In genomic region chr1:180489976-180490375, GRCh38 we compare ENCODE assay signal across 23 cellular contexts. TPM values are rescaled to one million over a fixed set of nuclear protein-coding genes. Genes with fewer than 3 reads are reported as not detected.
A peak's percentile ranks its signal among the peaks of the same experiment; 100 is the strongest.
DNase-seq lines count a peak whose midpoint lies in the region; ATAC-seq, FAIRE-seq and TF ChIP-seq lines count a peak whose summit lies in the region.
"Had no signal": no experiment of that assay in that cellular context is flagged by ENCODE, and none has a peak within 500 bp of the region (broad histone marks: within the 10 kb centered on the region; RNA-seq: fewer than 3 reads in every experiment).

No MANE protein-coding gene starts in this region.

- in situ Hi-C loops in HepG2 (cut with HindIII; ENCODE audit: extremely low pct_ligation_motif_present, low pct_unique_long_range_greater_than_20kb), result loop anchor here (5.0 kb wide), 1 partner anchor 303 kb away; no protein-coding TSS in a partner anchor

- intact Hi-C loops in HepG2 (cut with micrococcal nuclease; ENCODE audit: unreplicated experiment), result no loop called here
- intact Hi-C loops in right lobe of liver (cut with DNase I), result loop anchor here in 1 of 2 donors (10.0 kb wide), 1 partner anchor 235 kb away; no protein-coding TSS in a partner anchor
- intact Hi-C loops in sigmoid colon (cut with DNase I), result no loop called here

- TF ChIP-seq RAD21 in HepG2 (CRISPR knock-in tag; IDR thresholded peaks at IDR 0.05), result no peak

- H3K79me2 ChIP-seq in HepG2 (ENCODE audit: insufficient read depth, low read length), result no peaks in the 10 kb centered on the region
- H3K79me2 ChIP-seq in trophoblast cell (ENCODE audit: control insufficient read depth, insufficient read depth, low read length, poor library complexity), result no peaks in the 10 kb centered on the region

- no peak for DNase-seq in HepG2 (ENCODE audit: low spot score)
- DNase-seq in right lobe of liver, result no peak
- DNase-seq in epithelial cell of esophagus (ENCODE audit: low read depth), result peak; percentile 20
- peak; percentile 61 to 93 for DNase-seq in trophoblast cell
- no peak for DNase-seq in sigmoid colon
- no peak for DNase-seq in BE2C
- DNase-seq in activated naive CD4-positive, alpha-beta T cell treated with anti-CD3 and anti-CD28 coated beads, Interleukin-2, amount 50 U/mL, for 72 hours (ENCODE audit: low spot score in 2 of 2), result no peak
- DNase-seq: Calu3; CD4-positive, alpha-beta memory T cell; COR-L47; DMS53; DMS79 treated with DMSO at 0.1 percent for 48 hours; GF-D8; GM23248; H9; HFFc6 had no signal

- H2BK12ac ChIP-seq in trophoblast cell (ENCODE audit: low read length), result no peak overlapping the region

- H2AK5ac ChIP-seq in trophoblast cell (ENCODE audit: low read length), result no peak overlapping the region

- CTCF ChIA-PET in HepG2 (lab: Yijun Ruan, JAX; ENCODE audit: low intra/inter-chr PET ratio, low total read pairs), result no interaction called here

- no peaks in the 10 kb centered on the region for H3K4me1 ChIP-seq in HepG2 (ENCODE audit: insufficient read depth, low read length)
- no peaks in the 10 kb centered on the region for H3K4me1 ChIP-seq in right lobe of liver
- H3K4me1 ChIP-seq in trophoblast cell (ENCODE audit: control insufficient read depth in 1 of 2, insufficient read depth in 2 of 2, low read length in 2 of 2), result no peaks in the 10 kb centered on the region
- no peaks in the 10 kb centered on the region for H3K4me1 ChIP-seq in sigmoid colon
- H3K4me1 ChIP-seq in BE2C, result no peaks in the 10 kb centered on the region

- no peaks in the 10 kb centered on the region for H3K27me3 ChIP-seq in HepG2 (ENCODE audit: control insufficient read depth in 1 of 2, insufficient read depth in 2 of 2, low read length in 2 of 2)
- H3K27me3 ChIP-seq in right lobe of liver, result no peaks in the 10 kb centered on the region
- H3K27me3 ChIP-seq in trophoblast cell (ENCODE audit: insufficient read depth, low read length), result no peaks in the 10 kb centered on the region
- no peaks in the 10 kb centered on the region for H3K27me3 ChIP-seq in sigmoid colon
- no peaks in the 10 kb centered on the region for H3K27me3 ChIP-seq in BE2C
- H3K27me3 ChIP-seq: BLaER1 treated with 17β-estradiol and CSF1 and Interleukin-3, amounts not matched to agents 10 nM and 100 nM had no signal

- H3K4ac ChIP-seq in trophoblast cell (ENCODE audit: low read depth, low read length), result no peak overlapping the region

- no peak overlapping the region for H3K9ac ChIP-seq in HepG2 (ENCODE audit: insufficient read depth, low read depth, low read length)
- H3K9ac ChIP-seq in trophoblast cell (ENCODE audit: low read length), result no peak overlapping the region
- H3K9ac ChIP-seq: BLaER1 treated with 17β-estradiol and CSF1 and Interleukin-3, amounts not matched to agents 10 nM and 100 nM; GM23248 had no signal

- H3K4me2 ChIP-seq in HepG2 (ENCODE audit: low read depth, low read length) (no peak overlapping the region), trophoblast cell (ENCODE audit: low read length) (no peak overlapping the region)
- H3K4me2 ChIP-seq: BLaER1 treated with 17β-estradiol and CSF1 and Interleukin-3, amounts not matched to agents 10 nM and 100 nM had no signal

- POLR2A ChIA-PET in HepG2 (lab: Yijun Ruan, JAX), result no interaction called here

- ATAC-seq in HepG2 (no peak), right lobe of liver (no peak)
- ATAC-seq in activated naive CD4-positive, alpha-beta T cell treated with anti-CD3 and anti-CD28 coated beads, Interleukin-2, amount 50 U/mL, for 72 hours, result no peak
- ATAC-seq: HCT116 had no signal

- TF ChIP-seq CTCF in HepG2 (CRISPR knock-in tag; IDR thresholded peaks at IDR 0.05), result no peak
- no peak for TF ChIP-seq CTCF in right lobe of liver (IDR thresholded peaks at IDR 0.05)
- no peak for TF ChIP-seq CTCF in epithelial cell of esophagus (IDR thresholded peaks at IDR 0.05; ENCODE audit: insufficient read depth, low read depth, low read length, missing control alignments)
- TF ChIP-seq CTCF in sigmoid colon (IDR thresholded peaks at IDR 0.05), result no peak
- no peak for TF ChIP-seq CTCF in BE2C (IDR thresholded peaks at IDR 0.05; ENCODE audit: low read depth, low read length)

- H4K91ac ChIP-seq in trophoblast cell (ENCODE audit: low read depth, low read length), result no peak overlapping the region

- no peak overlapping the region for H3K14ac ChIP-seq in trophoblast cell (ENCODE audit: low read length)

- H3K9me3 Mint-ChIP-seq in activated naive CD4-positive, alpha-beta T cell treated with anti-CD3 and anti-CD28 coated beads, Interleukin-2, amount 50 U/mL, for 72 hours, result no peaks in the 10 kb centered on the region
- H3K9me3 Mint-ChIP-seq: CD4-positive, alpha-beta memory T cell; H9; HFFc6 had no signal

- no peak overlapping the region for H4K12ac ChIP-seq in trophoblast cell (ENCODE audit: low read depth, low read length)

- peaks cover 2 to 29% of the 10 kb centered on the region in 2 experiments for H3K36me3 ChIP-seq in HepG2 (replicated peaks in 1 of 2; ENCODE audit: control insufficient read depth in 1 of 2, insufficient read depth in 2 of 2, low read length in 2 of 2)
- no peaks in the 10 kb centered on the region for H3K36me3 ChIP-seq in right lobe of liver
- H3K36me3 ChIP-seq in trophoblast cell (ENCODE audit: control insufficient read depth in 1 of 2, insufficient read depth in 2 of 2, low read length in 2 of 2), result peaks cover 0 to 2% of the 10 kb centered on the region in 2 experiments
- peaks cover 0 to 56% (median 0%) of the 10 kb centered on the region in 4 donors for H3K36me3 ChIP-seq in sigmoid colon
- H3K36me3 ChIP-seq in BE2C, result peaks cover 27% of the 10 kb centered on the region

- peaks cover 4 to 5% of the 10 kb centered on the region in 2 donors for H3K36me3 Mint-ChIP-seq in activated naive CD4-positive, alpha-beta T cell treated with anti-CD3 and anti-CD28 coated beads, Interleukin-2, amount 50 U/mL, for 72 hours

- H3K79me1 ChIP-seq in trophoblast cell (ENCODE audit: low read length), result no peaks in the 10 kb centered on the region

- no peak overlapping the region for H3K27ac ChIP-seq in HepG2 (ENCODE audit: extremely low read length, insufficient read depth, low read length)
- no peak overlapping the region for H3K27ac ChIP-seq in right lobe of liver
- H3K27ac ChIP-seq in trophoblast cell (ENCODE audit: low read depth, low read length), result no peak overlapping the region
- H3K27ac ChIP-seq in sigmoid colon, result no peak overlapping the region
- H3K27ac ChIP-seq: 22Rv1; BLaER1 treated with 17β-estradiol and CSF1 and Interleukin-3, amounts not matched to agents 10 nM and 100 nM; GM23248 had no signal

- H3K18ac ChIP-seq in trophoblast cell (ENCODE audit: low read length), result no peak overlapping the region

- no peak overlapping the region for H3K4me3 ChIP-seq in HepG2 (replicated peaks in 1 of 3; ENCODE audit: insufficient read depth in 1 of 3, low read depth in 2 of 3, low read length in 3 of 3)
- H3K4me3 ChIP-seq in right lobe of liver, result no peak overlapping the region
- H3K4me3 ChIP-seq in epithelial cell of esophagus (ENCODE audit: low read length), result no peak overlapping the region
- no peak overlapping the region for H3K4me3 ChIP-seq in trophoblast cell (ENCODE audit: low read depth, low read length)
- H3K4me3 ChIP-seq in sigmoid colon, result no peak overlapping the region
- no peak overlapping the region for H3K4me3 ChIP-seq in BE2C (ENCODE audit: low read depth, low read length)
- H3K4me3 ChIP-seq: BLaER1 treated with 17β-estradiol and CSF1 and Interleukin-3, amounts not matched to agents 10 nM and 100 nM; GM23248 had no signal

- H4K8ac ChIP-seq in trophoblast cell (ENCODE audit: low read depth, low read length), result no peak overlapping the region

- H2BK5ac ChIP-seq in trophoblast cell (ENCODE audit: low read depth, low read length, poor library complexity), result no peak overlapping the region

- no peak for FAIRE-seq in HepG2 (lab: Jason Lieb, UNC)
- FAIRE-seq: GM12892, GM19239, H1 had no signal

- no peak overlapping the region for H2BK120ac ChIP-seq in trophoblast cell (ENCODE audit: insufficient read depth, low read length, poor library complexity)

- no peaks in the 10 kb centered on the region for H4K20me1 ChIP-seq in HepG2 (ENCODE audit: insufficient read depth, low read length)

- H3K27ac Mint-ChIP-seq in activated naive CD4-positive, alpha-beta T cell treated with anti-CD3 and anti-CD28 coated beads, Interleukin-2, amount 50 U/mL, for 72 hours, result no peak overlapping the region
- H3K27ac Mint-ChIP-seq: B cell; CD4-positive, alpha-beta memory T cell; H9; HFFc6 had no signal

- H2AFZ ChIP-seq in HepG2 (ENCODE audit: low read length) (no peak overlapping the region), trophoblast cell (ENCODE audit: insufficient read depth, low read length, poor library complexity) (no peak overlapping the region)
- H2AFZ ChIP-seq: GM23248 had no signal

- H3K23ac ChIP-seq in trophoblast cell (ENCODE audit: low read length), result no peak overlapping the region

- TF ChIP-seq POLR2A in HepG2 (IDR thresholded peaks at IDR 0.05; ENCODE audit: insufficient read depth in 1 of 2, low read depth in 2 of 2, low read length in 2 of 2), result no peak
- no peak for TF ChIP-seq POLR2A in right lobe of liver (IDR thresholded peaks at IDR 0.05)
- TF ChIP-seq POLR2A in sigmoid colon (IDR thresholded peaks at IDR 0.05), result no peak

- no peaks in the 10 kb centered on the region for H3K9me3 ChIP-seq in HepG2 (ENCODE audit: low read length)
- no peaks in the 10 kb centered on the region for H3K9me3 ChIP-seq in right lobe of liver
- H3K9me3 ChIP-seq in trophoblast cell (ENCODE audit: insufficient read depth, low read depth, low read length), result no peaks in the 10 kb centered on the region
- H3K9me3 ChIP-seq in sigmoid colon, result no peaks in the 10 kb centered on the region
- no peaks in the 10 kb centered on the region for H3K9me3 ChIP-seq in BE2C
- H3K9me3 ChIP-seq: BLaER1 treated with 17β-estradiol and CSF1 and Interleukin-3, amounts not matched to agents 10 nM and 100 nM had no signal

- TF ChIP-seq EP300 in HepG2 (IDR thresholded peaks at IDR 0.05; ENCODE audit: low read depth in 2 of 2, low read length in 2 of 2) (no peak), HepG2 (CRISPR knock-in tag; IDR thresholded peaks at IDR 0.05; ENCODE audit: borderline replicate concordance) (no peak), sigmoid colon (IDR thresholded peaks at IDR 0.05) (no peak)

- BruUV-seq in HepG2 (replicated peaks; lab: Mats Ljungman, UMichigan), result no TSS peak

RNA-seq across cellular contexts. Expression of gene ACBD6, which starts 12.4 kb away (rescaled TPM):
- 40.3 and 47.2 TPM in 2 replicates for total RNA-seq in HepG2 (2016; rRNA removed; fragmentation: Illumina TruSeq; extraction: Trizol)
- 30.6 and 31.1 TPM in 2 replicates for total RNA-seq in HepG2 (2016; cell fraction: cytosol; rRNA removed; fragmentation: Illumina TruSeq; extraction: Trizol; ENCODE audit: low read depth)
- 41.0 and 43.9 TPM in 2 replicates for total RNA-seq in HepG2 (2016; cell fraction: insoluble cytoplasmic fraction; rRNA removed; fragmentation: Illumina TruSeq; extraction: Trizol)
- total RNA-seq in HepG2 (2016; cell fraction: membrane; rRNA removed; fragmentation: Illumina TruSeq; extraction: Trizol), result 32.9 and 34.9 TPM in 2 replicates
- total RNA-seq in HepG2 (2016; cell fraction: nucleus; rRNA removed; fragmentation: Illumina TruSeq; extraction: Trizol), result 55.8 and 63.0 TPM in 2 replicates
- polyA plus RNA-seq in HepG2 (2011; rRNA removed), result 33.5 and 34.6 TPM in 2 replicates
- polyA plus RNA-seq in HepG2 (2011; cell fraction: cytosol; rRNA removed), result 26.4 and 27.2 TPM in 2 replicates
- 68.1 and 72.9 TPM in 2 replicates for polyA plus RNA-seq in HepG2 (2011; cell fraction: nucleus; rRNA removed)
- polyA plus RNA-seq in HepG2 (2012), result 36.1 and 39.1 TPM in 2 replicates
- polyA plus RNA-seq in HepG2 (2016; cell fraction: cytosol; fragmentation: Illumina TruSeq; extraction: Trizol; ENCODE audit: low read depth), result 21.5 and 22.5 TPM in 2 replicates
- 32.0 and 34.5 TPM in 2 replicates for polyA plus RNA-seq in HepG2 (2016; cell fraction: insoluble cytoplasmic fraction; fragmentation: Illumina TruSeq; extraction: Trizol; ENCODE audit: low read depth)
- polyA plus RNA-seq in HepG2 (2016; cell fraction: membrane; fragmentation: Illumina TruSeq; extraction: Trizol; ENCODE audit: low read depth), result 24.3 and 28.2 TPM in 2 replicates
- polyA plus RNA-seq in HepG2 (2016; cell fraction: nucleus; fragmentation: Illumina TruSeq; extraction: Trizol; ENCODE audit: insufficient read depth, low read depth), result 64.9 and 65.5 TPM in 2 replicates
- polyA minus RNA-seq in HepG2 (2011; rRNA and poly(A)+ RNA removed; ENCODE audit: low replicate concordance), result 52.6 and 104 TPM in 2 replicates
- polyA minus RNA-seq in HepG2 (2011; cell fraction: cytosol; rRNA and poly(A)+ RNA removed), result 16.2 and 16.5 TPM in 2 replicates
- polyA minus RNA-seq in HepG2 (2011; cell fraction: nucleus; rRNA and poly(A)+ RNA removed), result 83.4 and 88.0 TPM in 2 replicates
- 10 to 100 TPM in 4 of 6 experiments, 1 to 10 TPM in 2; 9.5 to 18.9 (median 11.5) TPM for total RNA-seq in right lobe of liver
- 25.2 and 25.9 TPM in 2 replicates for polyA plus RNA-seq in trophoblast cell (2013)
- 10 to 100 TPM; 35.5 to 40.8 (median 40.1) TPM for total RNA-seq in sigmoid colon
- polyA plus RNA-seq in sigmoid colon, result 10 to 100 TPM; 11.4 to 21.8 (median 14.3) TPM
- 142 TPM for polyA plus RNA-seq in BE2C (2012; ENCODE audit: insufficient read depth, insufficient read length, low read depth)
- total RNA-seq in activated naive CD4-positive, alpha-beta T cell treated with anti-CD3 and anti-CD28 coated beads, Interleukin-2, amount 50 U/mL, for 72 hours, result 10 to 100 TPM; 18.6 to 51.2 TPM

Comparison
In these comparisons a context has a peak if more than half of its experiments do, and no peak if none do; other contexts are left out.
1. DNase-seq: peak in epithelial cell of esophagus (single experiment) and trophoblast cell (2 of 2); none in HepG2 (single experiment), right lobe of liver (0 of 3), sigmoid colon (single experiment), BE2C (single experiment) and activated naive CD4-positive, alpha-beta T cell treated with anti-CD3 and anti-CD28 coated beads, Interleukin-2, amount 50 U/mL, for 72 hours (0 of 2).